13 cellular contexts compared by ENCODE assay signal in the genomic region with DNA sequence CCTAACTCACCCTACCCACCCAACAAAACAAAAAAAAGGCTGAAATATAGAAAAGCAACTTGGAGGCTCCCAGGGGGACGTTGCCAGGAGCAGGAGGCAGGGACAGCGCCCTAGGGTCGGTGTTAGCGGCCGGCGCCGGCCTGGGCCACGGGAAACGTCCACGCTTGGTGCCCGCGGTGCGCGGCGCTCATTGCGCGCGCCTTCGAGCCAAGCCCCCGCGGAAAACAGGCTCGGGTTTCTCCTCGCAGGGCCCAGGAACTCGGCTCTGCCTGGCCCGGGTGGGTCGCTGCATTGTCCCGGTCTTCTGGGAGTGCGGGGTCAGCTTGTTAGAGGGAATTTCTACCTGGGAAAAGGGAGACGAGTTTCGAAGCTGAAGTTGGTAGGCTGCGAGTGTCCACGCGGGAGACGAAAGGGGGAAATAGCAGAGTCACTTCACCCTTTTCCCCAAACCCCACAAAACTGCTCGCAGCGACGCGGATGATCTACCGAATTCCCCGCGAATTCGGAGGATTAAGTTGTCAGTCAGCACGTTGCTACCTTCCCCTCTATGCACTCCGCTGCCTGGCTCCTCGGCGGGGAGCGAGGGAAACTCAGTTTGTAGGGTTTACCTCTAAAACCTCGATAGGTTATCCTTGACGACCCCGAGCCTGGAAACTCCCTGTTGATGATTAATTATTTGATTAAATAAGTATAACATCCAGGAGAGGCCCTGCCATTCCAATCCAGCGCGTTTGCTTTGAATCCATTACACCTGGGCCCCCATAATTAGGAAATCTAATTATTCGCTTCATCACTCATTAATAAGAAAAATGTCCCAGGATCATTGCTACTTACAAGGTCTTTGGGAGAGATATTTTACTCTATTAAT. TPM values are rescaled to one million over a fixed set of nuclear protein-coding genes. Genes with fewer than 3 reads are reported as not detected.
DNase-seq lines count a peak whose midpoint lies in the region; ATAC-seq and TF ChIP-seq lines count a peak whose summit lies in the region.
"Had no signal": no experiment of that assay in that cellular context is flagged by ENCODE, and none has a peak within 500 bp of the region (broad histone marks: within the 10 kb centered on the region; RNA-seq: fewer than 3 reads in every experiment).

No MANE protein-coding gene starts in this region.

- H2AFZ ChIP-seq in fibroblast of lung (ENCODE audit: low read length) (peak overlapping the region; percentile 51), osteoblast (ENCODE audit: low read length) (peak overlapping the region; percentile 63)

- TF ChIP-seq CTCF in CD4-positive, alpha-beta T cell (IDR thresholded peaks at IDR 0.05) = no peak
- no peak for TF ChIP-seq CTCF in fibroblast of lung (conservative IDR thresholded peaks at IDR 0.05 in 1 of 2, IDR thresholded peaks at IDR 0.05 in 1 of 2; ENCODE audit: low read depth in 1 of 2, low read length in 2 of 2)
- no peak for TF ChIP-seq CTCF in osteoblast (IDR thresholded peaks at IDR 0.05; ENCODE audit: extremely low read depth, low read depth, low read length)

- H3K4me3 Mint-ChIP-seq in CD4-positive, alpha-beta T cell = peak overlapping the region; percentile 20
- H3K4me3 Mint-ChIP-seq: activated CD4-positive, alpha-beta memory T cell treated with anti-CD3 and anti-CD28 coated beads for 36 hours had no signal

- peaks cover 26% of the 10 kb centered on the region for H3K4me1 Mint-ChIP-seq in CD4-positive, alpha-beta T cell (ENCODE audit: low read depth)

- H3K36me3 ChIP-seq in NT2/D1 (ENCODE audit: insufficient read depth, insufficient read length, low read length) (no peaks in the 10 kb centered on the region), fibroblast of lung (ENCODE audit: control insufficient read depth, insufficient read depth, low read length) (peaks cover 2% of the 10 kb centered on the region), osteoblast (ENCODE audit: insufficient read depth, low read length) (peaks cover 23% of the 10 kb centered on the region)

- no peaks in the 10 kb centered on the region for H3K9me3 ChIP-seq in CD4-positive, alpha-beta T cell (ENCODE audit: control insufficient read depth, low read length)
- H3K9me3 ChIP-seq in NT2/D1 (ENCODE audit: insufficient read depth, low read length) (no peaks in the 10 kb centered on the region), fibroblast of lung (ENCODE audit: control insufficient read depth, insufficient read depth, low read depth, low read length) (no peaks in the 10 kb centered on the region), osteoblast (ENCODE audit: low read depth, low read length) (no peaks in the 10 kb centered on the region)

- H3K4me3 ChIP-seq in NT2/D1 (ENCODE audit: insufficient read length, low read depth) = peak overlapping the region; percentile 25
- peak overlapping the region in 2 of 4 experiments; percentile 60 to 74 for H3K4me3 ChIP-seq in fibroblast of lung (replicated peaks in 1 of 4; ENCODE audit: control extremely low read depth in 1 of 4, insufficient read depth in 1 of 4, low read depth in 3 of 4, low read length in 4 of 4)
- peak overlapping the region; percentile 60 for H3K4me3 ChIP-seq in osteoblast (ENCODE audit: insufficient read depth, low read length)
- H3K4me3 ChIP-seq: SK-N-MC had no signal

- H3K27ac ChIP-seq in CD4-positive, alpha-beta T cell (ENCODE audit: low read depth, low read length) = no peak overlapping the region
- H3K27ac ChIP-seq in fibroblast of lung (ENCODE audit: insufficient read depth, low read length) (no peak overlapping the region), osteoblast (ENCODE audit: low read depth, low read length) (peak overlapping the region; percentile 31)
- H3K27ac ChIP-seq: SK-N-MC had no signal

- ATAC-seq in CD4-positive, alpha-beta T cell (ENCODE audit: poor library complexity) = no peak
- no peak for ATAC-seq in HG03442 (IDR thresholded peaks at IDR 0.05; ENCODE audit: unreplicated experiment)

- CTCF ChIA-PET in CD4-positive, alpha-beta T cell (lab: Charles Lee) = no interaction called here

- H3K4me2 ChIP-seq in fibroblast of lung (ENCODE audit: extremely low read depth, insufficient read depth, low read length) (peak overlapping the region; percentile 13), osteoblast (ENCODE audit: insufficient read depth, low read length) (peak overlapping the region; percentile 77)

- H3K27ac Mint-ChIP-seq in CD4-positive, alpha-beta T cell = no peak overlapping the region
- H3K27ac Mint-ChIP-seq: activated CD4-positive, alpha-beta memory T cell treated with anti-CD3 and anti-CD28 coated beads for 36 hours had no signal

- POLR2A ChIA-PET in CD4-positive, alpha-beta T cell (lab: Charles Lee) = no interaction called here

- H3K79me2 ChIP-seq in fibroblast of lung (ENCODE audit: control insufficient read depth, insufficient read depth, low read length) (peaks cover 37% of the 10 kb centered on the region), osteoblast (ENCODE audit: insufficient read depth, low read length) (peaks cover 55% of the 10 kb centered on the region)

- no peaks in the 10 kb centered on the region for H3K9me3 Mint-ChIP-seq in CD4-positive, alpha-beta T cell
- H3K9me3 Mint-ChIP-seq: activated CD4-positive, alpha-beta memory T cell treated with anti-CD3 and anti-CD28 coated beads for 36 hours had no signal

- peaks cover 71% of the 10 kb centered on the region for H3K27me3 ChIP-seq in CD4-positive, alpha-beta T cell (ENCODE audit: control insufficient read depth, insufficient read depth, low read length)
- H3K27me3 ChIP-seq in NT2/D1 (ENCODE audit: insufficient read depth, insufficient read length) (peaks cover 73% of the 10 kb centered on the region), fibroblast of lung (ENCODE audit: control insufficient read depth, insufficient read depth, low read length) (no peaks in the 10 kb centered on the region), osteoblast (ENCODE audit: insufficient read depth, low read length) (no peaks in the 10 kb centered on the region)

- H3K4me1 ChIP-seq in NT2/D1 (ENCODE audit: insufficient read depth, insufficient read length) (peaks cover 12% of the 10 kb centered on the region), fibroblast of lung (ENCODE audit: control insufficient read depth, extremely low read depth, insufficient read depth, low read length) (peaks cover 5% of the 10 kb centered on the region), osteoblast (ENCODE audit: insufficient read depth, low read length) (peaks cover 11% of the 10 kb centered on the region)

- intact Hi-C loops in CD4-positive, alpha-beta T cell (cut with DNase I, micrococcal nuclease) = no loop called here

- H3K27me3 Mint-ChIP-seq in CD4-positive, alpha-beta T cell = peaks cover 88% of the 10 kb centered on the region

- H3K9ac ChIP-seq in NT2/D1 (ENCODE audit: insufficient read length, low read depth) = peak overlapping the region; percentile 45
- no peak overlapping the region for H3K9ac ChIP-seq in fibroblast of lung (ENCODE audit: insufficient read depth, low read length)

- no peaks in the 10 kb centered on the region for H4K20me1 ChIP-seq in fibroblast of lung (ENCODE audit: control insufficient read depth, extremely low read depth, insufficient read depth, low read length)
- peaks cover 3% of the 10 kb centered on the region for H4K20me1 ChIP-seq in osteoblast (ENCODE audit: insufficient read depth, low read length)

- no peak for DNase-seq in CD4-positive, alpha-beta T cell
- DNase-seq in NT2/D1 (ENCODE audit: low read depth, low spot score) (no peak), fibroblast of lung (ENCODE audit: low read depth in 2 of 2) (peak in 1 of 2 donors; percentile 52), osteoblast (ENCODE audit: insufficient read length, low spot score, missing footprints) (peak; percentile 62), activated gamma-delta T cell treated with Interleukin-2 at 50 U/mL for 16 hours (no peak), T-helper 1 cell (no peak)
- DNase-seq in stimulated activated CD4-positive, alpha-beta T cell treated with anti-CD3 and anti-CD28 coated beads, Interleukin-15, amount 100 ng/mL, for 24 hours = no peak
- DNase-seq: DND-41, NCI-H510A had no signal

- no peaks in the 10 kb centered on the region for H3K36me3 Mint-ChIP-seq in CD4-positive, alpha-beta T cell (ENCODE audit: low read depth)
- H3K36me3 Mint-ChIP-seq: activated CD4-positive, alpha-beta memory T cell treated with anti-CD3 and anti-CD28 coated beads for 36 hours had no signal

RNA-seq across cellular contexts. Expression of a gene that starts 0.8 kb away (rescaled TPM):
- under 1 TPM; 0.11 to 0.19 TPM for total RNA-seq in CD4-positive, alpha-beta T cell
- total RNA-seq in fibroblast of lung = 0.26 and 0.50 TPM in 2 replicates
- 1.1 and 1.5 TPM in 2 replicates for polyA plus RNA-seq in fibroblast of lung
- polyA plus RNA-seq in fibroblast of lung (2012) = 4.5 and 7.2 TPM in 2 replicates
- polyA minus RNA-seq in fibroblast of lung (ENCODE audit: low replicate concordance) = 1.6 and 1.9 TPM in 2 replicates
- 2.2 and 2.4 TPM in 2 replicates for total RNA-seq in osteoblast
- total RNA-seq: activated CD4-positive, alpha-beta memory T cell treated with anti-CD3 and anti-CD28 coated beads for 36 hours had no signal

RNA-seq across cellular contexts. Expression of a gene that starts 10.8 kb away (rescaled TPM):
- total RNA-seq in CD4-positive, alpha-beta T cell = 1 to 10 TPM; 7.3 to 7.9 TPM
- 13.6 and 19.3 TPM in 2 replicates for total RNA-seq in fibroblast of lung
- 11.4 and 13.1 TPM in 2 replicates for polyA plus RNA-seq in fibroblast of lung
- polyA plus RNA-seq in fibroblast of lung (2012) = 9.3 and 9.7 TPM in 2 replicates
- polyA minus RNA-seq in fibroblast of lung (ENCODE audit: low replicate concordance) = 5.9 and 16.3 TPM in 2 replicates
- total RNA-seq in osteoblast = 18.5 and 20.3 TPM in 2 replicates

RNA-seq across cellular contexts. Expression of a gene that starts 12.5 kb away (rescaled TPM):
- not detected for total RNA-seq in CD4-positive, alpha-beta T cell
- total RNA-seq in fibroblast of lung = 24.1 and 27.4 TPM in 2 replicates
- polyA plus RNA-seq in fibroblast of lung = 5.9 and 19.0 TPM in 2 replicates
- polyA plus RNA-seq in fibroblast of lung (2012) = 9.4 and 31.1 TPM in 2 replicates
- 4.9 and 6.9 TPM in 2 replicates for polyA minus RNA-seq in fibroblast of lung (ENCODE audit: low replicate concordance)
- 2.5 and 3.2 TPM in 2 replicates for total RNA-seq in osteoblast
- total RNA-seq: activated CD4-positive, alpha-beta memory T cell treated with anti-CD3 and anti-CD28 coated beads for 36 hours had no signal

RNA-seq across cellular contexts. Expression of a gene that starts 55.6 kb away (rescaled TPM):
- total RNA-seq in CD4-positive, alpha-beta T cell = not detected
- total RNA-seq in fibroblast of lung = 15.9 and 31.5 TPM in 2 replicates
- 14.0 and 38.5 TPM in 2 replicates for polyA plus RNA-seq in fibroblast of lung
- 19.3 and 43.8 TPM in 2 replicates for polyA plus RNA-seq in fibroblast of lung (2012)
- polyA minus RNA-seq in fibroblast of lung (ENCODE audit: low replicate concordance) = 16.2 and 35.9 TPM in 2 replicates
- total RNA-seq in osteoblast = not detected in 2 replicates
- total RNA-seq: activated CD4-positive, alpha-beta memory T cell treated with anti-CD3 and anti-CD28 coated beads for 36 hours; renal cortical epithelial cell had no signal
